In genomic region chr4:172996571-172997216, GRCh38 we compare ENCODE assay signal across 10 cellular contexts.
DNase-seq lines count a peak whose midpoint lies in the region; ATAC-seq and TF ChIP-seq lines count a peak whose summit lies in the region.
"Had no signal": no experiment of that assay in that cellular context is flagged by ENCODE, and none has a peak within 500 bp of the region (broad histone marks: within the 10 kb centered on the region; RNA-seq: fewer than 3 reads in every experiment).

No MANE protein-coding gene starts in this region.

- no peaks in the 10 kb centered on the region for H3K79me2 ChIP-seq in hepatocyte

- H3K9me3 ChIP-seq in hepatocyte (ENCODE audit: low read depth) = no peaks in the 10 kb centered on the region

- TF ChIP-seq CTCF in AG10803 (conservative IDR thresholded peaks at IDR 0.05; ENCODE audit: low read length) (no peak), hepatocyte (IDR thresholded peaks at IDR 0.05; ENCODE audit: poor library complexity) (no peak)

- no peaks in the 10 kb centered on the region for H3K9me2 ChIP-seq in hepatocyte (replicated peaks; ENCODE audit: insufficient read depth)

- H3K27ac ChIP-seq in hepatocyte = peak overlapping the region; percentile 68

- peak; percentile 11 for DNase-seq in AG10803 (ENCODE audit: low read depth)
- DNase-seq in astrocyte of the hippocampus (ENCODE audit: low read depth, low spot score) = peak; percentile 76
- peak; percentile 51 for DNase-seq in hepatocyte (ENCODE audit: low spot score)
- no peak for DNase-seq in cardiac septum (ENCODE audit: low spot score)
- no peak for DNase-seq in activated CD4-positive, alpha-beta T cell treated with anti-CD3 and anti-CD28 coated beads, Interleukin-2, amount 50 U/mL, for 48 hours
- DNase-seq: CD4-positive, CD25-positive, alpha-beta regulatory T cell; naive thymus-derived CD8-positive, alpha-beta T cell had no signal

- H3K27me3 ChIP-seq in hepatocyte = no peaks in the 10 kb centered on the region

- H3K4me3 ChIP-seq in AG10803 (ENCODE audit: low read length) (no peak overlapping the region), hepatocyte (no peak overlapping the region)

- intact Hi-C loops in cardiac septum (cut with DNase I) = no loop called here

- H4K20me1 ChIP-seq in hepatocyte (ENCODE audit: insufficient read depth, poor library complexity, severe bottlenecking) = no peaks in the 10 kb centered on the region

- ATAC-seq in HG02885 (IDR thresholded peaks at IDR 0.05; ENCODE audit: poor library complexity, unreplicated experiment) = peak; percentile 38
- ATAC-seq in GM21529 (IDR thresholded peaks at IDR 0.05; ENCODE audit: unreplicated experiment) = no peak
- no peak for ATAC-seq in HG02588 (IDR thresholded peaks at IDR 0.05; ENCODE audit: unreplicated experiment)
- ATAC-seq: naive thymus-derived CD8-positive, alpha-beta T cell had no signal

- no peak overlapping the region for H2AFZ ChIP-seq in hepatocyte

- 79% methylated on average over 4 of the region's 4 CpGs for WGBS in hepatocyte (ENCODE audit: low lambda C conversion rate, missing lambda C conversion rate)

- H3K4me2 ChIP-seq in hepatocyte = no peak overlapping the region

- no peaks in the 10 kb centered on the region for H3K36me3 ChIP-seq in hepatocyte (replicated peaks; ENCODE audit: insufficient read depth, low read depth)

- peaks cover 20% of the 10 kb centered on the region for H3K4me1 ChIP-seq in hepatocyte (ENCODE audit: insufficient read depth)

Comparison
In these comparisons a context has a peak if more than half of its experiments do, and no peak if none do; other contexts are left out.
1. DNase-seq: peak in AG10803 (single experiment), astrocyte of the hippocampus (single experiment) and hepatocyte (single experiment); none in cardiac septum (single experiment) and activated CD4-positive, alpha-beta T cell treated with anti-CD3 and anti-CD28 coated beads, Interleukin-2, amount 50 U/mL, for 48 hours (0 of 2).